10 cellular contexts compared by ENCODE assay signal in genomic region chr16:4140652-4141051, GRCh38. TPM values are rescaled to one million over a fixed set of nuclear protein-coding genes. Genes with fewer than 3 reads are reported as not detected.
A peak's percentile ranks its signal among the peaks of the same experiment; 100 is the strongest.
DNase-seq lines count a peak whose midpoint lies in the region; ATAC-seq, FAIRE-seq and TF ChIP-seq lines count a peak whose summit lies in the region.
"Had no signal": no experiment of that assay in that cellular context is flagged by ENCODE, and none has a peak within 500 bp of the region (broad histone marks: within the 10 kb centered on the region; RNA-seq: fewer than 3 reads in every experiment).

No MANE protein-coding gene starts in this region.

- no peaks in the 10 kb centered on the region for H3K36me3 ChIP-seq in kidney (ENCODE audit: control insufficient read depth in 1 of 2, insufficient read depth in 2 of 2, low read length in 2 of 2)
- no peaks in the 10 kb centered on the region for H3K36me3 ChIP-seq in testis (ENCODE audit: low read depth, missing control alignments)

- no peak overlapping the region for H3K27ac ChIP-seq in kidney (ENCODE audit: low read depth in 2 of 2, low read length in 2 of 2)
- no peak overlapping the region for H3K27ac ChIP-seq in testis
- H3K27ac ChIP-seq: HL-60 had no signal

- in situ Hi-C loops in Caki2 (cut with HindIII; ENCODE audit: low pct_unique_long_range_greater_than_20kb, low sequenced_read_pairs): no loop called here
- in situ Hi-C loops in KBM-7 (cut with MboI; ENCODE audit: low pct_unique_long_range_greater_than_20kb, low sequenced_read_pairs): no loop called here

- H3K27ac Mint-ChIP-seq in activated T-helper 17 cell treated with anti-CD3 and anti-CD28 coated beads, Interleukin-2, amount 50 U/mL, for 72 hours: peak overlapping the region; percentile 7

- H3K4me3 Mint-ChIP-seq in activated T-helper 17 cell treated with anti-CD3 and anti-CD28 coated beads, Interleukin-2, amount 50 U/mL, for 72 hours: no peak overlapping the region
- H3K4me3 Mint-ChIP-seq in activated T-cell treated with anti-CD3 and anti-CD28 coated beads, Interleukin-2, amount 50 U/mL, for 4 hours: no peak overlapping the region

- H3K27me3 ChIP-seq in testis: no peaks in the 10 kb centered on the region

- no peak for FAIRE-seq in kidney (lab: Jason Lieb, UNC)
- FAIRE-seq: G401.6 had no signal

- TF ChIP-seq POLR2A in testis (IDR thresholded peaks at IDR 0.05): no peak

- H3K9me3 ChIP-seq in kidney (ENCODE audit: control insufficient read depth in 1 of 2, low read length in 2 of 2) (no peaks in the 10 kb centered on the region), testis (no peaks in the 10 kb centered on the region)

- no peak overlapping the region for H3K9ac ChIP-seq in kidney (ENCODE audit: low read length in 2 of 2)

- H3K4me1 ChIP-seq in kidney (ENCODE audit: control insufficient read depth in 1 of 2, insufficient read depth in 1 of 2, low read depth in 1 of 2, low read length in 2 of 2) (no peaks in the 10 kb centered on the region), testis (no peaks in the 10 kb centered on the region)

- WGBS in testis, 2 donors: 73% methylated on average over 3 of the region's 3 CpGs

- peaks cover 3% of the 10 kb centered on the region for H3K27me3 Mint-ChIP-seq in activated T-helper 17 cell treated with anti-CD3 and anti-CD28 coated beads, Interleukin-2, amount 50 U/mL, for 72 hours
- peaks cover 6% of the 10 kb centered on the region for H3K27me3 Mint-ChIP-seq in activated T-cell treated with anti-CD3 and anti-CD28 coated beads, Interleukin-2, amount 50 U/mL, for 4 hours (ENCODE audit: low read depth)

- TF ChIP-seq CTCF in kidney (IDR thresholded peaks at IDR 0.05; ENCODE audit: borderline replicate concordance, extremely low read depth, insufficient read depth) (no peak), testis (IDR thresholded peaks at IDR 0.05) (no peak)

- no peaks in the 10 kb centered on the region for H3K36me3 Mint-ChIP-seq in activated T-helper 17 cell treated with anti-CD3 and anti-CD28 coated beads, Interleukin-2, amount 50 U/mL, for 72 hours (ENCODE audit: low read depth)
- no peaks in the 10 kb centered on the region for H3K36me3 Mint-ChIP-seq in activated T-cell treated with anti-CD3 and anti-CD28 coated beads, Interleukin-2, amount 50 U/mL, for 4 hours (ENCODE audit: insufficient read depth)

- peaks cover 9% of the 10 kb centered on the region for H3K4me1 Mint-ChIP-seq in activated T-helper 17 cell treated with anti-CD3 and anti-CD28 coated beads, Interleukin-2, amount 50 U/mL, for 72 hours
- peaks cover 14% of the 10 kb centered on the region for H3K4me1 Mint-ChIP-seq in activated T-cell treated with anti-CD3 and anti-CD28 coated beads, Interleukin-2, amount 50 U/mL, for 4 hours (ENCODE audit: low read depth)

- no peaks in the 10 kb centered on the region for H3K9me3 Mint-ChIP-seq in activated T-helper 17 cell treated with anti-CD3 and anti-CD28 coated beads, Interleukin-2, amount 50 U/mL, for 72 hours
- no peaks in the 10 kb centered on the region for H3K9me3 Mint-ChIP-seq in activated T-cell treated with anti-CD3 and anti-CD28 coated beads, Interleukin-2, amount 50 U/mL, for 4 hours

- intact Hi-C loops in kidney (cut with DNase I): no loop called here
- intact Hi-C loops in testis (cut with DNase I; ENCODE audit: low total_unique reads): no loop called here

- H3K4me3 ChIP-seq in kidney (ENCODE audit: low read length in 2 of 2): no peak overlapping the region
- no peak overlapping the region for H3K4me3 ChIP-seq in testis

- DNase-seq in Caki2 (ENCODE audit: low read depth) (peak; percentile 58), KBM-7 (peak; percentile 69), kidney (peak; percentile 4), testis (no peak), globus pallidus (ENCODE audit: low spot score) (no peak), left lobe of liver (ENCODE audit: low spot score) (no peak)
- DNase-seq in activated T-cell treated with anti-CD3 and anti-CD28 coated beads, Interleukin-2, amount 50 U/mL, for 4 hours: no peak

- no peak for ATAC-seq in activated T-helper 17 cell treated with anti-CD3 and anti-CD28 coated beads, Interleukin-2, amount 50 U/mL, for 72 hours (replicated peaks)
- ATAC-seq in left lobe of liver: no peak
- no peak for ATAC-seq in activated T-cell treated with anti-CD3 and anti-CD28 coated beads, Interleukin-2, amount 50 U/mL, for 4 hours

RNA-seq across cellular contexts. Expression of gene ADCY9, which starts 24.4 kb away (rescaled TPM):
- 7.8 and 26.1 TPM in 2 replicates for total RNA-seq in Caki2 (2014; rRNA removed; shearing (Covaris generic); ENCODE audit: low replicate concordance)
- 1 to 10 TPM; 4.1 to 9.4 TPM for total RNA-seq in activated T-helper 17 cell treated with anti-CD3 and anti-CD28 coated beads, Interleukin-2, amount 50 U/mL, for 72 hours
- 23.7 TPM for total RNA-seq in kidney
- polyA plus RNA-seq in kidney (ENCODE audit: insufficient read depth, low read depth, low replicate concordance): 6.8 TPM
- total RNA-seq in testis: 10 to 100 TPM; 52.8 to 77.2 TPM
- 19.0 TPM for polyA plus RNA-seq in testis (ENCODE audit: insufficient read depth, low read depth, low replicate concordance)
- 25.4 TPM for total RNA-seq in left lobe of liver
- 1 to 10 TPM; 4.2 to 5.7 (median 5.2) TPM for total RNA-seq in activated T-cell treated with anti-CD3 and anti-CD28 coated beads, Interleukin-2, amount 50 U/mL, for 4 hours

Comparison
In these comparisons a context has a peak if more than half of its experiments do, and no peak if none do; other contexts are left out.
1. DNase-seq: peak in Caki2 (single experiment), KBM-7 (single experiment) and kidney (single experiment); none in testis (single experiment), globus pallidus (single experiment), left lobe of liver (single experiment) and activated T-cell treated with anti-CD3 and anti-CD28 coated beads, Interleukin-2, amount 50 U/mL, for 4 hours (single experiment).